In genomic region chr5:16540421-16540820, GRCh38 we compare ENCODE assay signal across 17 cellular contexts.
DNase-seq lines count a peak whose midpoint lies in the region; ATAC-seq and TF ChIP-seq lines count a peak whose summit lies in the region.
"Had no signal": no experiment of that assay in that cellular context is flagged by ENCODE, and none has a peak within 500 bp of the region (broad histone marks: within the 10 kb centered on the region; RNA-seq: fewer than 3 reads in every experiment).

No MANE protein-coding gene starts in this region.

- no peak for TF ChIP-seq POLR2A in thyroid gland (IDR thresholded peaks at IDR 0.05)

- no peaks in the 10 kb centered on the region for H3K9me3 ChIP-seq in CD4-positive, CD25-positive, alpha-beta regulatory T cell (ENCODE audit: control insufficient read depth in 2 of 2, low read length in 2 of 2)
- H3K9me3 ChIP-seq in MG63 (no peaks in the 10 kb centered on the region; the same call in none of the 2 replicates), thyroid gland (no peaks in the 10 kb centered on the region)
- H3K9me3 ChIP-seq: adrenal gland, uterus had no signal

- ATAC-seq in CD4-positive, CD25-positive, alpha-beta regulatory T cell (ENCODE audit: low read depth in 2 of 2) = no peak
- no peak for ATAC-seq in left colon
- ATAC-seq: HCT116, natural killer cell had no signal

- H3K36me3 Mint-ChIP-seq in CD4-positive, CD25-positive, alpha-beta regulatory T cell = peaks cover 34% of the 10 kb centered on the region
- peaks cover 6% of the 10 kb centered on the region for H3K36me3 Mint-ChIP-seq in activated CD4-positive, alpha-beta T cell treated with anti-CD3 and anti-CD28 coated beads, Interleukin-2, amount 10 ng/mL, durations not matched to agents 24 days and 14 days (ENCODE audit: low read depth)
- H3K36me3 Mint-ChIP-seq: natural killer cell had no signal

- no peak overlapping the region for H3K27ac ChIP-seq in CD4-positive, CD25-positive, alpha-beta regulatory T cell (ENCODE audit: insufficient read depth, low read length, poor library complexity, severe bottlenecking)
- H3K27ac ChIP-seq in rectal smooth muscle tissue (ENCODE audit: low read depth, low read length) = peak overlapping the region; percentile 3
- H3K27ac ChIP-seq in thyroid gland = no peak overlapping the region
- H3K27ac ChIP-seq: adrenal gland had no signal

- no peak overlapping the region for H3K4me3 Mint-ChIP-seq in CD4-positive, CD25-positive, alpha-beta regulatory T cell
- no peak overlapping the region for H3K4me3 Mint-ChIP-seq in activated CD4-positive, alpha-beta T cell treated with anti-CD3 and anti-CD28 coated beads, Interleukin-2, amount 10 ng/mL, durations not matched to agents 24 days and 14 days
- H3K4me3 Mint-ChIP-seq: natural killer cell had no signal

- TF ChIP-seq CTCF in epithelial cell of proximal tubule (conservative IDR thresholded peaks at IDR 0.05; ENCODE audit: low read depth, low read length) (no peak), thyroid gland (IDR thresholded peaks at IDR 0.05) (no peak)

- WGBS in thyroid gland, 2 donors = 88 to 93% methylated on average over 3 of the region's 3 CpGs

- H3K27ac Mint-ChIP-seq in CD4-positive, CD25-positive, alpha-beta regulatory T cell = peak overlapping the region in 2 of 3 donors; percentile 7 to 63
- H3K27ac Mint-ChIP-seq in activated CD4-positive, alpha-beta T cell treated with anti-CD3 and anti-CD28 coated beads, Interleukin-2, amount 10 ng/mL, durations not matched to agents 24 days and 14 days = no peak overlapping the region
- H3K27ac Mint-ChIP-seq: natural killer cell had no signal

- no peak overlapping the region for H3K4me3 ChIP-seq in CD4-positive, CD25-positive, alpha-beta regulatory T cell (ENCODE audit: low read depth, low read length)
- H3K4me3 ChIP-seq in MG63 (no peak overlapping the region), epithelial cell of proximal tubule (ENCODE audit: low read depth, low read length) (no peak overlapping the region), rectal smooth muscle tissue (ENCODE audit: low read length) (no peak overlapping the region), thyroid gland (replicated peaks in 1 of 3) (no peak overlapping the region)
- H3K4me3 ChIP-seq: adrenal gland, uterus had no signal

- H3K9me3 Mint-ChIP-seq in CD4-positive, CD25-positive, alpha-beta regulatory T cell = no peaks in the 10 kb centered on the region
- H3K9me3 Mint-ChIP-seq in activated CD4-positive, alpha-beta T cell treated with anti-CD3 and anti-CD28 coated beads, Interleukin-2, amount 10 ng/mL, durations not matched to agents 24 days and 14 days = no peaks in the 10 kb centered on the region

- H3K9ac ChIP-seq in rectal smooth muscle tissue (ENCODE audit: low read length) = no peak overlapping the region

- no peaks in the 10 kb centered on the region for H3K27me3 Mint-ChIP-seq in CD4-positive, CD25-positive, alpha-beta regulatory T cell
- H3K27me3 Mint-ChIP-seq in activated CD4-positive, alpha-beta T cell treated with anti-CD3 and anti-CD28 coated beads, Interleukin-2, amount 10 ng/mL, durations not matched to agents 24 days and 14 days = no peaks in the 10 kb centered on the region

- no peaks in the 10 kb centered on the region for H3K27me3 ChIP-seq in CD4-positive, CD25-positive, alpha-beta regulatory T cell (ENCODE audit: control insufficient read depth, insufficient read depth, low read length)
- H3K27me3 ChIP-seq in MG63 = no peaks in the 10 kb centered on the region
- H3K27me3 ChIP-seq in rectal smooth muscle tissue (ENCODE audit: control insufficient read depth, insufficient read depth, low read length) = no peaks in the 10 kb centered on the region
- no peaks in the 10 kb centered on the region for H3K27me3 ChIP-seq in thyroid gland
- H3K27me3 ChIP-seq: adrenal gland, uterus had no signal

- H3K4me1 Mint-ChIP-seq in CD4-positive, CD25-positive, alpha-beta regulatory T cell = peaks cover 26 to 83% (median 39%) of the 10 kb centered on the region in 4 donors
- peaks cover 22% of the 10 kb centered on the region for H3K4me1 Mint-ChIP-seq in activated CD4-positive, alpha-beta T cell treated with anti-CD3 and anti-CD28 coated beads, Interleukin-2, amount 10 ng/mL, durations not matched to agents 24 days and 14 days

- DNase-seq in CD4-positive, CD25-positive, alpha-beta regulatory T cell = no peak
- DNase-seq in MG63 = peak; percentile 45
- peak; percentile 94 for DNase-seq in epithelial cell of proximal tubule (ENCODE audit: low read depth)
- no peak for DNase-seq in SHP77 treated with DMSO at 0.1 percent for 48 hours (lab: John Stamatoyannopoulos, UW)
- DNase-seq in thyroid gland = no peak
- no peak for DNase-seq in left colon
- no peak for DNase-seq in activated CD4-positive, alpha-beta T cell treated with anti-CD3 and anti-CD28 coated beads, Interleukin-2, amount 10 ng/mL, durations not matched to agents 24 days and 14 days
- DNase-seq: activated CD4-positive, alpha-beta T cell treated with anti-CD3 and anti-CD28 coated beads for 4 hours; adrenal gland; DMS 273 treated with DMSO at 0.1 percent for 48 hours; glutamatergic neuron; natural killer cell; NCI-H2029; SHP77; uterus had no signal

- H3K36me3 ChIP-seq in CD4-positive, CD25-positive, alpha-beta regulatory T cell (ENCODE audit: control insufficient read depth, insufficient read depth, low read length) = peaks cover under 1% of the 10 kb centered on the region
- H3K36me3 ChIP-seq in MG63 (no peaks in the 10 kb centered on the region), rectal smooth muscle tissue (ENCODE audit: control insufficient read depth, insufficient read depth, low read length) (no peaks in the 10 kb centered on the region), thyroid gland (no peaks in the 10 kb centered on the region)
- H3K36me3 ChIP-seq: adrenal gland, uterus had no signal

- H3K4me1 ChIP-seq in CD4-positive, CD25-positive, alpha-beta regulatory T cell (ENCODE audit: control insufficient read depth, insufficient read depth, low read length, poor library complexity, severe bottlenecking) = no peaks in the 10 kb centered on the region
- H3K4me1 ChIP-seq in rectal smooth muscle tissue (ENCODE audit: control insufficient read depth, insufficient read depth, low read length) (no peaks in the 10 kb centered on the region), thyroid gland (peaks cover 10 to 14% of the 10 kb centered on the region in 2 donors)
- H3K4me1 ChIP-seq: adrenal gland, uterus had no signal

- intact Hi-C loops in thyroid gland (cut with DNase I) = no loop called here
- intact Hi-C loops in left colon (cut with DNase I, micrococcal nuclease) = no loop called here
- intact Hi-C loops in activated CD4-positive, alpha-beta T cell treated with anti-CD3 and anti-CD28 coated beads, Interleukin-2, amount 10 ng/mL, durations not matched to agents 24 days and 14 days (cut with micrococcal nuclease) = no loop called here

Comparison
In these comparisons a context has a peak if more than half of its experiments do, and no peak if none do; other contexts are left out.
1. DNase-seq: peak in MG63 (single experiment) and epithelial cell of proximal tubule (single experiment); none in CD4-positive, CD25-positive, alpha-beta regulatory T cell (0 of 3), SHP77 treated with DMSO at 0.1 percent for 48 hours (single experiment), thyroid gland (0 of 2), left colon (0 of 2) and activated CD4-positive, alpha-beta T cell treated with anti-CD3 and anti-CD28 coated beads, Interleukin-2, amount 10 ng/mL, durations not matched to agents 24 days and 14 days (single experiment).